ENCODE assay signal across 8 cellular contexts in the genomic region with DNA sequence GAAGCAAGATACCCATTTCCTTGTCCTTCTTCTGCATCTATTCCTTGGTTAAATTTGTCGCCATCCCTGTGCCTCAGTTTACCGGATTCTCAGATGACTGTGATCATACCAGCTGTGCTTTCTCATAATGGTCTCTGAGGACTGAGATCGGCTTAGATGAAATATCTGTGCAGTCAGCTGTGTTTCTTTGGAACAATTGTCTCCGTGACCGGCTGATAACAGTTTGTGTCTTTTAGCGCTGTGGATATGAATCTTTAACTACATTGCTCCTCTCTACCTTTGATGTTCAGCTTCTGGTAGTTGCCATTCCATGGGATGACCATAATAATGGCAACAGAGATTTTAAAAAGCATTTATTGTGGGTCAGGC. TPM values are rescaled to one million over a fixed set of nuclear protein-coding genes. Genes with fewer than 3 reads are reported as not detected.
A peak's percentile ranks its signal among the peaks of the same experiment; 100 is the strongest.
DNase-seq lines count a peak whose midpoint lies in the region; FAIRE-seq and TF ChIP-seq lines count a peak whose summit lies in the region.

No MANE protein-coding gene starts in this region.

- TF ChIP-seq CTCF in dorsolateral prefrontal cortex (IDR thresholded peaks at IDR 0.05 in 54 of 56, conservative IDR thresholded peaks at IDR 0.05 in 2 of 56; ENCODE audit: low read depth in 1 of 56, partially characterized antibody in 56 of 56) (no peak), nephron (IDR thresholded peaks at IDR 0.05; ENCODE audit: unreplicated experiment in 3 of 3) (no peak)

- peak overlapping the region; percentile 74 to 93 (median 89) for H3K4me2 ChIP-seq in BLaER1 treated with 17β-estradiol and CSF1 and Interleukin-3, amounts not matched to agents 10 nM and 100 nM

- H3K9me3 ChIP-seq in BLaER1 treated with 17β-estradiol and CSF1 and Interleukin-3, amounts not matched to agents 10 nM and 100 nM (replicated peaks in 1 of 11), result peaks cover 0 to 16% (median 8%) of the 10 kb centered on the region in 11 experiments; a peak in 10 of 22 replicates
- H3K9me3 ChIP-seq in MG63, result 0 out of 2 replicates have a peak, but pooled peaks cover 2% of the 10 kb centered on the region

- H3K4me1 ChIP-seq in BLaER1 treated with 17β-estradiol and CSF1 and Interleukin-3, amounts not matched to agents 10 nM and 100 nM, result peaks cover 29 to 44% (median 35%) of the 10 kb centered on the region in 10 experiments

- H4K20me1 ChIP-seq in BLaER1 treated with 17β-estradiol and CSF1 and Interleukin-3, amounts not matched to agents 10 nM and 100 nM, result peaks cover 0 to 4% (median 0%) of the 10 kb centered on the region in 11 experiments; a peak in 3 of 22 replicates

- peak overlapping the region; percentile 56 to 91 (median 79) for H3K27ac Mint-ChIP-seq in nephron

- H3K27me3 Mint-ChIP-seq in nephron (ENCODE audit: low read depth), result no peaks in the 10 kb centered on the region

- peaks cover 0 to 38% (median 17%) of the 10 kb centered on the region in 11 experiments; a peak in 15 of 22 replicates for H3K36me3 ChIP-seq in BLaER1 treated with 17β-estradiol and CSF1 and Interleukin-3, amounts not matched to agents 10 nM and 100 nM
- H3K36me3 ChIP-seq in MG63, result peaks cover 54% of the 10 kb centered on the region

- peaks cover 9% of the 10 kb centered on the region for H3K4me1 Mint-ChIP-seq in nephron

- peak overlapping the region; percentile 94 to 98 (median 97) for H3K4me3 Mint-ChIP-seq in nephron

- H3K27me3 ChIP-seq in BLaER1 treated with 17β-estradiol and CSF1 and Interleukin-3, amounts not matched to agents 10 nM and 100 nM, result no peaks in the 10 kb centered on the region
- H3K27me3 ChIP-seq in MG63 (no peaks in the 10 kb centered on the region), dorsolateral prefrontal cortex (no peaks in the 10 kb centered on the region)

- H3K4me3 ChIP-seq in BLaER1 treated with 17β-estradiol and CSF1 and Interleukin-3, amounts not matched to agents 10 nM and 100 nM, result peak overlapping the region; percentile 69 to 81 (median 75)
- peak overlapping the region; percentile 87 for H3K4me3 ChIP-seq in MG63
- H3K4me3 ChIP-seq in dorsolateral prefrontal cortex, result peak overlapping the region; percentile 69 to 100 (median 90)

- no peak for FAIRE-seq in frontal cortex (lab: Jason Lieb, UNC)

- H3K9me3 Mint-ChIP-seq in nephron, result peaks cover 5% of the 10 kb centered on the region

- H3K27ac ChIP-seq in BLaER1 treated with 17β-estradiol and CSF1 and Interleukin-3, amounts not matched to agents 10 nM and 100 nM, result peak overlapping the region; percentile 4 to 74 (median 70); a peak in 21 of 22 replicates
- H3K27ac ChIP-seq in dorsolateral prefrontal cortex, result peak overlapping the region in 48 of 59 donors; percentile 5 to 90 (median 70)

- H3K36me3 Mint-ChIP-seq in nephron (ENCODE audit: low read depth), result peaks cover 36% of the 10 kb centered on the region

- peak overlapping the region; percentile 77 to 84 (median 81) for H3K9ac ChIP-seq in BLaER1 treated with 17β-estradiol and CSF1 and Interleukin-3, amounts not matched to agents 10 nM and 100 nM

- intact Hi-C loops in dorsolateral prefrontal cortex (cut with DNase I), result loop anchor here in 1 of 2 donors (5.0 kb wide), 1 partner anchor 197 kb away; no protein-coding TSS in a partner anchor

- no peak for DNase-seq in MG63
- DNase-seq in dorsolateral prefrontal cortex, result no peak
- DNase-seq in cortex of kidney (lab: John Stamatoyannopoulos, UW), result no peak
- no peak for DNase-seq in frontal cortex (ENCODE audit: low spot score in 2 of 2)
- no peak for DNase-seq in AG20443 (ENCODE audit: low spot score)
- DNase-seq in NCI-H2171 (lab: John Stamatoyannopoulos, UW), result no peak

RNA-seq across cellular contexts. Expression of a gene that starts 0.5 kb away (rescaled TPM):
- 88.6 TPM in 2 replicates for total RNA-seq in MG63 (2014; rRNA removed; shearing (Covaris generic); ENCODE audit: low replicate concordance)
- total RNA-seq in dorsolateral prefrontal cortex (100 to 1,000 TPM; 127 to 278 (median 204) TPM), frontal cortex (97.8 TPM)

RNA-seq across cellular contexts. Expression of a gene that starts 0.8 kb away (rescaled TPM):
- 13.5 and 20.6 TPM in 2 replicates for total RNA-seq in MG63 (2014; rRNA removed; shearing (Covaris generic); ENCODE audit: low replicate concordance)
- total RNA-seq in dorsolateral prefrontal cortex (10 to 100 TPM in 119 of 120 experiments, 1 to 10 TPM in 1; 8.7 to 28.2 (median 19.7) TPM), frontal cortex (24.1 TPM)
